ENCODE assay signal across 1 cellular context in the genomic region with DNA sequence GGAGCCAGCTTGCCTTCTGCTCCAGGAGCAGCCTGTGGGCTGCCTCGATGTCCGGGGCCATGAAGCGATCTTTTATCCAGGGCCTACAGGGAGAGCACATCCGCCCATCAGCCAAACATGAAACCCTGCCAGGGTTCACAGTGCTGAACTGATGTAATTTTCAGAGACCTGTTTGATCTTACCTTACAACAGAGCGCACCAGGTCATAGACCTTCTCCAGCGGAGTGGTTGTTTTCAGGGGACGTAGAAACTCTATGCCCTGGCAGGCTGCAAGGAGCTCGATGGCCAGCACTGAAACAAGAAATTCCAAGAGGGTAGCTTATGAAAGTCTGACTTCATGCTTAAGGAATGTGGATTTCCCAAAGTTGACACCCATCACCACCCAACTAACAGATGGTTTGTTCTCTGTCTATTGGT.
TF ChIP-seq lines count a peak whose summit lies in the region.

No MANE protein-coding gene starts in this region.

TF ChIP-seq in HepG2, 621 proteins besides CTCF, POLR2A, EP300 and RAD21 (continued from another document and continues in another):
- TF ChIP-seq, protein P1, sequence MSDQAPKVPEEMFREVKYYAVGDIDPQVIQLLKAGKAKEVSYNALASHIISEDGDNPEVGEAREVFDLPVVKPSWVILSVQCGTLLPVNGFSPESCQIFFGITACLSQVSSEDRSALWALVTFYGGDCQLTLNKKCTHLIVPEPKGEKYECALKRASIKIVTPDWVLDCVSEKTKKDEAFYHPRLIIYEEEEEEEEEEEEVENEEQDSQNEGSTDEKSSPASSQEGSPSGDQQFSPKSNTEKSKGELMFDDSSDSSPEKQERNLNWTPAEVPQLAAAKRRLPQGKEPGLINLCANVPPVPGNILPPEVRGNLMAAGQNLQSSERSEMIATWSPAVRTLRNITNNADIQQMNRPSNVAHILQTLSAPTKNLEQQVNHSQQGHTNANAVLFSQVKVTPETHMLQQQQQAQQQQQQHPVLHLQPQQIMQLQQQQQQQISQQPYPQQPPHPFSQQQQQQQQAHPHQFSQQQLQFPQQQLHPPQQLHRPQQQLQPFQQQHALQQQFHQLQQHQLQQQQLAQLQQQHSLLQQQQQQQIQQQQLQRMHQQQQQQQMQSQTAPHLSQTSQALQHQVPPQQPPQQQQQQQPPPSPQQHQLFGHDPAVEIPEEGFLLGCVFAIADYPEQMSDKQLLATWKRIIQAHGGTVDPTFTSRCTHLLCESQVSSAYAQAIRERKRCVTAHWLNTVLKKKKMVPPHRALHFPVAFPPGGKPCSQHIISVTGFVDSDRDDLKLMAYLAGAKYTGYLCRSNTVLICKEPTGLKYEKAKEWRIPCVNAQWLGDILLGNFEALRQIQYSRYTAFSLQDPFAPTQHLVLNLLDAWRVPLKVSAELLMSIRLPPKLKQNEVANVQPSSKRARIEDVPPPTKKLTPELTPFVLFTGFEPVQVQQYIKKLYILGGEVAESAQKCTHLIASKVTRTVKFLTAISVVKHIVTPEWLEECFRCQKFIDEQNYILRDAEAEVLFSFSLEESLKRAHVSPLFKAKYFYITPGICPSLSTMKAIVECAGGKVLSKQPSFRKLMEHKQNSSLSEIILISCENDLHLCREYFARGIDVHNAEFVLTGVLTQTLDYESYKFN (CRISPR knock-in tag; conservative IDR thresholded peaks at IDR 0.05), result peak; percentile 85
- TF ChIP-seq IKZF1 (IDR thresholded peaks at IDR 0.05), result no peak
- no peak for TF ChIP-seq ZNF567 (CRISPR knock-in tag; IDR thresholded peaks at IDR 0.05; ENCODE audit: borderline replicate concordance)
- no peak for TF ChIP-seq ZNF333 (CRISPR knock-in tag; IDR thresholded peaks at IDR 0.05; ENCODE audit: borderline replicate concordance)
- TF ChIP-seq CREM (IDR thresholded peaks at IDR 0.05), result peak; percentile 68
- no peak for TF ChIP-seq CREM (CRISPR knock-in tag; IDR thresholded peaks at IDR 0.05)
- TF ChIP-seq HOXA3 (CRISPR knock-in tag; IDR thresholded peaks at IDR 0.05), result peak; percentile 61; the same call in 1 of the 2 replicates
- TF ChIP-seq HNRNPUL1 (IDR thresholded peaks at IDR 0.05; ENCODE audit: low read depth, low read length), result no peak
- TF ChIP-seq, protein P2, sequence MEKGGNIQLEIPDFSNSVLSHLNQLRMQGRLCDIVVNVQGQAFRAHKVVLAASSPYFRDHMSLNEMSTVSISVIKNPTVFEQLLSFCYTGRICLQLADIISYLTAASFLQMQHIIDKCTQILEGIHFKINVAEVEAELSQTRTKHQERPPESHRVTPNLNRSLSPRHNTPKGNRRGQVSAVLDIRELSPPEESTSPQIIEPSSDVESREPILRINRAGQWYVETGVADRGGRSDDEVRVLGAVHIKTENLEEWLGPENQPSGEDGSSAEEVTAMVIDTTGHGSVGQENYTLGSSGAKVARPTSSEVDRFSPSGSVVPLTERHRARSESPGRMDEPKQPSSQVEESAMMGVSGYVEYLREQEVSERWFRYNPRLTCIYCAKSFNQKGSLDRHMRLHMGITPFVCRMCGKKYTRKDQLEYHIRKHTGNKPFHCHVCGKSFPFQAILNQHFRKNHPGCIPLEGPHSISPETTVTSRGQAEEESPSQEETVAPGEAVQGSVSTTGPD (CRISPR knock-in tag; IDR thresholded peaks at IDR 0.05), result 0 out of 2 replicates have a peak, but pooled peaks have one; percentile 57
- TF ChIP-seq, protein P3, sequence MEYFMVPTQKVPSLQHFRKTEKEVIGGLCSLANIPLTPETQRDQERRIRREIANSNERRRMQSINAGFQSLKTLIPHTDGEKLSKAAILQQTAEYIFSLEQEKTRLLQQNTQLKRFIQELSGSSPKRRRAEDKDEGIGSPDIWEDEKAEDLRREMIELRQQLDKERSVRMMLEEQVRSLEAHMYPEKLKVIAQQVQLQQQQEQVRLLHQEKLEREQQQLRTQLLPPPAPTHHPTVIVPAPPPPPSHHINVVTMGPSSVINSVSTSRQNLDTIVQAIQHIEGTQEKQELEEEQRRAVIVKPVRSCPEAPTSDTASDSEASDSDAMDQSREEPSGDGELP (IDR thresholded peaks at IDR 0.05; ENCODE audit: borderline replicate concordance, low read depth), result peak; percentile 35; the same call in 1 of the 2 replicates
- no peak for TF ChIP-seq SYNCRIP (IDR thresholded peaks at IDR 0.05; ENCODE audit: insufficient read depth, low read depth, low read length)
- TF ChIP-seq ZSCAN20 (CRISPR knock-in tag; IDR thresholded peaks at IDR 0.05; ENCODE audit: borderline replicate concordance), result no peak
- TF ChIP-seq PLRG1 (conservative IDR thresholded peaks at IDR 0.05), result no peak
- no peak for TF ChIP-seq TBP (CRISPR knock-in tag; IDR thresholded peaks at IDR 0.05)
- no peak for TF ChIP-seq HMG20B (CRISPR knock-in tag; conservative IDR thresholded peaks at IDR 0.05)
- no peak for TF ChIP-seq ZNF563 (CRISPR knock-in tag; IDR thresholded peaks at IDR 0.05)
- no peak for TF ChIP-seq CAMTA2 (CRISPR knock-in tag; IDR thresholded peaks at IDR 0.05; ENCODE audit: borderline replicate concordance)
- TF ChIP-seq ASH2L (IDR thresholded peaks at IDR 0.05; ENCODE audit: insufficient read length, low read depth, low read length), result peak; percentile 66
- no peak for TF ChIP-seq FOSL1 (CRISPR knock-in tag; IDR thresholded peaks at IDR 0.05; ENCODE audit: borderline replicate concordance)
- TF ChIP-seq, protein P4, sequence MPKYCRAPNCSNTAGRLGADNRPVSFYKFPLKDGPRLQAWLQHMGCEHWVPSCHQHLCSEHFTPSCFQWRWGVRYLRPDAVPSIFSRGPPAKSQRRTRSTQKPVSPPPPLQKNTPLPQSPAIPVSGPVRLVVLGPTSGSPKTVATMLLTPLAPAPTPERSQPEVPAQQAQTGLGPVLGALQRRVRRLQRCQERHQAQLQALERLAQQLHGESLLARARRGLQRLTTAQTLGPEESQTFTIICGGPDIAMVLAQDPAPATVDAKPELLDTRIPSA (CRISPR knock-in tag; IDR thresholded peaks at IDR 0.05; ENCODE audit: borderline replicate concordance), result no peak
- peak; percentile 62; the same call in 1 of the 2 replicates for TF ChIP-seq ZBTB38 (CRISPR knock-in tag; IDR thresholded peaks at IDR 0.05)
- TF ChIP-seq ZNF274 (CRISPR knock-in tag; IDR thresholded peaks at IDR 0.05), result no peak
- TF ChIP-seq ZFYVE20 (CRISPR knock-in tag; IDR thresholded peaks at IDR 0.05; ENCODE audit: borderline replicate concordance, low read depth), result no peak
- TF ChIP-seq, protein P5, sequence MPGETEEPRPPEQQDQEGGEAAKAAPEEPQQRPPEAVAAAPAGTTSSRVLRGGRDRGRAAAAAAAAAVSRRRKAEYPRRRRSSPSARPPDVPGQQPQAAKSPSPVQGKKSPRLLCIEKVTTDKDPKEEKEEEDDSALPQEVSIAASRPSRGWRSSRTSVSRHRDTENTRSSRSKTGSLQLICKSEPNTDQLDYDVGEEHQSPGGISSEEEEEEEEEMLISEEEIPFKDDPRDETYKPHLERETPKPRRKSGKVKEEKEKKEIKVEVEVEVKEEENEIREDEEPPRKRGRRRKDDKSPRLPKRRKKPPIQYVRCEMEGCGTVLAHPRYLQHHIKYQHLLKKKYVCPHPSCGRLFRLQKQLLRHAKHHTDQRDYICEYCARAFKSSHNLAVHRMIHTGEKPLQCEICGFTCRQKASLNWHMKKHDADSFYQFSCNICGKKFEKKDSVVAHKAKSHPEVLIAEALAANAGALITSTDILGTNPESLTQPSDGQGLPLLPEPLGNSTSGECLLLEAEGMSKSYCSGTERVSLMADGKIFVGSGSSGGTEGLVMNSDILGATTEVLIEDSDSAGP (CRISPR knock-in tag; IDR thresholded peaks at IDR 0.05; ENCODE audit: borderline replicate concordance), result no peak
- no peak for TF ChIP-seq PAF1 (CRISPR knock-in tag; IDR thresholded peaks at IDR 0.05)
- no peak for TF ChIP-seq PRPF4 (IDR thresholded peaks at IDR 0.05; ENCODE audit: low read depth, low read length, poor library complexity, severe bottlenecking)
- TF ChIP-seq, protein P6, sequence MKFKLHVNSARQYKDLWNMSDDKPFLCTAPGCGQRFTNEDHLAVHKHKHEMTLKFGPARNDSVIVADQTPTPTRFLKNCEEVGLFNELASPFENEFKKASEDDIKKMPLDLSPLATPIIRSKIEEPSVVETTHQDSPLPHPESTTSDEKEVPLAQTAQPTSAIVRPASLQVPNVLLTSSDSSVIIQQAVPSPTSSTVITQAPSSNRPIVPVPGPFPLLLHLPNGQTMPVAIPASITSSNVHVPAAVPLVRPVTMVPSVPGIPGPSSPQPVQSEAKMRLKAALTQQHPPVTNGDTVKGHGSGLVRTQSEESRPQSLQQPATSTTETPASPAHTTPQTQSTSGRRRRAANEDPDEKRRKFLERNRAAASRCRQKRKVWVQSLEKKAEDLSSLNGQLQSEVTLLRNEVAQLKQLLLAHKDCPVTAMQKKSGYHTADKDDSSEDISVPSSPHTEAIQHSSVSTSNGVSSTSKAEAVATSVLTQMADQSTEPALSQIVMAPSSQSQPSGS (CRISPR knock-in tag; IDR thresholded peaks at IDR 0.05), result peak; percentile 73; the same call in 1 of the 2 replicates
- TF ChIP-seq GATA4 (IDR thresholded peaks at IDR 0.05; ENCODE audit: borderline replicate concordance, low read depth), result no peak; the same call in 1 of the 2 replicates
- TF ChIP-seq RARA (CRISPR knock-in tag; IDR thresholded peaks at IDR 0.05), result peak; percentile 91
- TF ChIP-seq ETV5 (CRISPR knock-in tag; IDR thresholded peaks at IDR 0.05; ENCODE audit: borderline replicate concordance), result peak; percentile 81; the same call in 1 of the 2 replicates
- no peak for TF ChIP-seq GABPA (IDR thresholded peaks at IDR 0.05; ENCODE audit: low read depth, low read length)
- TF ChIP-seq GABPA (CRISPR knock-in tag; IDR thresholded peaks at IDR 0.05; ENCODE audit: low read depth), result peak; percentile 48
- TF ChIP-seq ZNF598 (CRISPR knock-in tag; IDR thresholded peaks at IDR 0.05; ENCODE audit: borderline replicate concordance), result no peak
- TF ChIP-seq NCOA2 (CRISPR knock-in tag; IDR thresholded peaks at IDR 0.05), result peak; percentile 81
- TF ChIP-seq ZNF557 (CRISPR knock-in tag; IDR thresholded peaks at IDR 0.05), result 0 out of 2 replicates have a peak, but pooled peaks have one; percentile 32
- TF ChIP-seq, protein P7, sequence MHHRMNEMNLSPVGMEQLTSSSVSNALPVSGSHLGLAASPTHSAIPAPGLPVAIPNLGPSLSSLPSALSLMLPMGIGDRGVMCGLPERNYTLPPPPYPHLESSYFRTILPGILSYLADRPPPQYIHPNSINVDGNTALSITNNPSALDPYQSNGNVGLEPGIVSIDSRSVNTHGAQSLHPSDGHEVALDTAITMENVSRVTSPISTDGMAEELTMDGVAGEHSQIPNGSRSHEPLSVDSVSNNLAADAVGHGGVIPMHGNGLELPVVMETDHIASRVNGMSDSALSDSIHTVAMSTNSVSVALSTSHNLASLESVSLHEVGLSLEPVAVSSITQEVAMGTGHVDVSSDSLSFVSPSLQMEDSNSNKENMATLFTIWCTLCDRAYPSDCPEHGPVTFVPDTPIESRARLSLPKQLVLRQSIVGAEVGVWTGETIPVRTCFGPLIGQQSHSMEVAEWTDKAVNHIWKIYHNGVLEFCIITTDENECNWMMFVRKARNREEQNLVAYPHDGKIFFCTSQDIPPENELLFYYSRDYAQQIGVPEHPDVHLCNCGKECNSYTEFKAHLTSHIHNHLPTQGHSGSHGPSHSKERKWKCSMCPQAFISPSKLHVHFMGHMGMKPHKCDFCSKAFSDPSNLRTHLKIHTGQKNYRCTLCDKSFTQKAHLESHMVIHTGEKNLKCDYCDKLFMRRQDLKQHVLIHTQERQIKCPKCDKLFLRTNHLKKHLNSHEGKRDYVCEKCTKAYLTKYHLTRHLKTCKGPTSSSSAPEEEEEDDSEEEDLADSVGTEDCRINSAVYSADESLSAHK (CRISPR knock-in tag; IDR thresholded peaks at IDR 0.05; ENCODE audit: borderline replicate concordance), result no peak
- TF ChIP-seq, protein P8, sequence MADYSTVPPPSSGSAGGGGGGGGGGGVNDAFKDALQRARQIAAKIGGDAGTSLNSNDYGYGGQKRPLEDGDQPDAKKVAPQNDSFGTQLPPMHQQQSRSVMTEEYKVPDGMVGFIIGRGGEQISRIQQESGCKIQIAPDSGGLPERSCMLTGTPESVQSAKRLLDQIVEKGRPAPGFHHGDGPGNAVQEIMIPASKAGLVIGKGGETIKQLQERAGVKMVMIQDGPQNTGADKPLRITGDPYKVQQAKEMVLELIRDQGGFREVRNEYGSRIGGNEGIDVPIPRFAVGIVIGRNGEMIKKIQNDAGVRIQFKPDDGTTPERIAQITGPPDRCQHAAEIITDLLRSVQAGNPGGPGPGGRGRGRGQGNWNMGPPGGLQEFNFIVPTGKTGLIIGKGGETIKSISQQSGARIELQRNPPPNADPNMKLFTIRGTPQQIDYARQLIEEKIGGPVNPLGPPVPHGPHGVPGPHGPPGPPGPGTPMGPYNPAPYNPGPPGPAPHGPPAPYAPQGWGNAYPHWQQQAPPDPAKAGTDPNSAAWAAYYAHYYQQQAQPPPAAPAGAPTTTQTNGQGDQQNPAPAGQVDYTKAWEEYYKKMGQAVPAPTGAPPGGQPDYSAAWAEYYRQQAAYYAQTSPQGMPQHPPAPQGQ (CRISPR knock-in tag; IDR thresholded peaks at IDR 0.05; ENCODE audit: borderline replicate concordance), result no peak
- no peak for TF ChIP-seq NR3C1 (CRISPR knock-in tag; IDR thresholded peaks at IDR 0.05)
- TF ChIP-seq ZIK1 (CRISPR knock-in tag; IDR thresholded peaks at IDR 0.05; ENCODE audit: borderline replicate concordance, low read depth), result no peak
- no peak for TF ChIP-seq TGIF2 (CRISPR knock-in tag; IDR thresholded peaks at IDR 0.05)
- no peak for TF ChIP-seq NFYC (CRISPR knock-in tag; IDR thresholded peaks at IDR 0.05)
- no peak for TF ChIP-seq ONECUT2 (CRISPR knock-in tag; IDR thresholded peaks at IDR 0.05)
- TF ChIP-seq MAF1 (CRISPR knock-in tag; IDR thresholded peaks at IDR 0.05; ENCODE audit: borderline replicate concordance), result no peak
- TF ChIP-seq ZBTB21 (CRISPR knock-in tag; IDR thresholded peaks at IDR 0.05), result no peak
- TF ChIP-seq MIXL1 (CRISPR knock-in tag; IDR thresholded peaks at IDR 0.05), result peak; percentile 68; the same call in 1 of the 2 replicates
- peak; percentile 77; the same call in 1 of the 2 replicates for TF ChIP-seq TARDBP (CRISPR knock-in tag; IDR thresholded peaks at IDR 0.05)
- TF ChIP-seq, protein P9, sequence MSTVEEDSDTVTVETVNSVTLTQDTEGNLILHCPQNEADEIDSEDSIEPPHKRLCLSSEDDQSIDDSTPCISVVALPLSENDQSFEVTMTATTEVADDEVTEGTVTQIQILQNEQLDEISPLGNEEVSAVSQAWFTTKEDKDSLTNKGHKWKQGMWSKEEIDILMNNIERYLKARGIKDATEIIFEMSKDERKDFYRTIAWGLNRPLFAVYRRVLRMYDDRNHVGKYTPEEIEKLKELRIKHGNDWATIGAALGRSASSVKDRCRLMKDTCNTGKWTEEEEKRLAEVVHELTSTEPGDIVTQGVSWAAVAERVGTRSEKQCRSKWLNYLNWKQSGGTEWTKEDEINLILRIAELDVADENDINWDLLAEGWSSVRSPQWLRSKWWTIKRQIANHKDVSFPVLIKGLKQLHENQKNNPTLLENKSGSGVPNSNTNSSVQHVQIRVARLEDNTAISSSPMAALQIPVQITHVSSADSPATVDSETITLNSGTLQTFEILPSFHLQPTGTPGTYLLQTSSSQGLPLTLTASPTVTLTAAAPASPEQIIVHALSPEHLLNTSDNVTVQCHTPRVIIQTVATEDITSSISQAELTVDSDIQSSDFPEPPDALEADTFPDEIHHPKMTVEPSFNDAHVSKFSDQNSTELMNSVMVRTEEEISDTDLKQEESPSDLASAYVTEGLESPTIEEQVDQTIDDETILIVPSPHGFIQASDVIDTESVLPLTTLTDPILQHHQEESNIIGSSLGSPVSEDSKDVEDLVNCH (CRISPR knock-in tag; IDR thresholded peaks at IDR 0.05), result no peak
- TF ChIP-seq, protein P10, sequence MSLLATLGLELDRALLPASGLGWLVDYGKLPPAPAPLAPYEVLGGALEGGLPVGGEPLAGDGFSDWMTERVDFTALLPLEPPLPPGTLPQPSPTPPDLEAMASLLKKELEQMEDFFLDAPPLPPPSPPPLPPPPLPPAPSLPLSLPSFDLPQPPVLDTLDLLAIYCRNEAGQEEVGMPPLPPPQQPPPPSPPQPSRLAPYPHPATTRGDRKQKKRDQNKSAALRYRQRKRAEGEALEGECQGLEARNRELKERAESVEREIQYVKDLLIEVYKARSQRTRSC (CRISPR knock-in tag; IDR thresholded peaks at IDR 0.05; ENCODE audit: low read depth), result no peak
